Comparison of ENCODE assay signal across 9 cellular contexts in genomic region chr18:44130365-44130942, GRCh38.
DNase-seq lines count a peak whose midpoint lies in the region; ATAC-seq and TF ChIP-seq lines count a peak whose summit lies in the region.
"Had no signal": no experiment of that assay in that cellular context is flagged by ENCODE, and none has a peak within 500 bp of the region (broad histone marks: within the 10 kb centered on the region; RNA-seq: fewer than 3 reads in every experiment).

No MANE protein-coding gene starts in this region.

- no peaks in the 10 kb centered on the region for H3K36me3 Mint-ChIP-seq in activated CD4-positive, alpha-beta T cell treated with anti-CD3 and anti-CD28 coated beads for 36 hours (ENCODE audit: low read depth)
- no peaks in the 10 kb centered on the region for H3K36me3 Mint-ChIP-seq in neural crest cell (ENCODE audit: low read depth)
- H3K36me3 Mint-ChIP-seq: activated naive CD4-positive, alpha-beta T cell treated with anti-CD3 and anti-CD28 coated beads, Interleukin-2, amount 50 U/mL, for 24 hours had no signal

- ATAC-seq in activated CD4-positive, alpha-beta T cell treated with anti-CD3 and anti-CD28 coated beads for 36 hours, result no peak
- ATAC-seq in HG02610 (IDR thresholded peaks at IDR 0.05; ENCODE audit: unreplicated experiment) (no peak), GM21576 (IDR thresholded peaks at IDR 0.05; ENCODE audit: unreplicated experiment) (no peak)

- H3K4me1 Mint-ChIP-seq in activated CD4-positive, alpha-beta T cell treated with anti-CD3 and anti-CD28 coated beads for 36 hours, result no peaks in the 10 kb centered on the region
- peaks cover 3% of the 10 kb centered on the region for H3K4me1 Mint-ChIP-seq in neural crest cell
- H3K4me1 Mint-ChIP-seq: activated naive CD4-positive, alpha-beta T cell treated with anti-CD3 and anti-CD28 coated beads, Interleukin-2, amount 50 U/mL, for 24 hours had no signal

- POLR2A ChIA-PET in activated CD4-positive, alpha-beta T cell treated with anti-CD3 and anti-CD28 coated beads for 36 hours (lab: Charles Lee), result no interaction called here

- DNase-seq in activated CD4-positive, alpha-beta T cell treated with anti-CD3 and anti-CD28 coated beads for 36 hours, result peak; percentile 14
- DNase-seq in activated CD4-positive, alpha-beta T cell treated with anti-CD3 and anti-CD28 coated beads for 4 hours, result no peak
- peak; percentile 6 for DNase-seq in HuH-7 (ENCODE audit: low spot score)
- peak; percentile 57 for DNase-seq in OCI-M1 (lab: John Stamatoyannopoulos, UW)
- DNase-seq in erythroblast (lab: John Stamatoyannopoulos, UW), result peak; percentile 33 to 60
- peak; percentile 34 for DNase-seq in neural crest cell (ENCODE audit: low read depth, low spot score)

- peaks cover 3% of the 10 kb centered on the region for H3K9me3 Mint-ChIP-seq in activated CD4-positive, alpha-beta T cell treated with anti-CD3 and anti-CD28 coated beads for 36 hours (ENCODE audit: low read depth)
- no peaks in the 10 kb centered on the region for H3K9me3 Mint-ChIP-seq in neural crest cell

- no peak for TF ChIP-seq POLR2A in erythroblast (IDR thresholded peaks at IDR 0.05; ENCODE audit: low read length)

- H3K4me3 Mint-ChIP-seq in activated CD4-positive, alpha-beta T cell treated with anti-CD3 and anti-CD28 coated beads for 36 hours, result no peak overlapping the region
- no peak overlapping the region for H3K4me3 Mint-ChIP-seq in neural crest cell
- H3K4me3 Mint-ChIP-seq: activated naive CD4-positive, alpha-beta T cell treated with anti-CD3 and anti-CD28 coated beads, Interleukin-2, amount 50 U/mL, for 24 hours had no signal

- peak; percentile 82 for TF ChIP-seq CTCF in neural crest cell (conservative IDR thresholded peaks at IDR 0.05)

- no peak overlapping the region for H3K27ac Mint-ChIP-seq in activated CD4-positive, alpha-beta T cell treated with anti-CD3 and anti-CD28 coated beads for 36 hours
- H3K27ac Mint-ChIP-seq in neural crest cell (ENCODE audit: unreplicated experiment), result no peak overlapping the region
- H3K27ac Mint-ChIP-seq: activated naive CD4-positive, alpha-beta T cell treated with anti-CD3 and anti-CD28 coated beads, Interleukin-2, amount 50 U/mL, for 24 hours had no signal

- intact Hi-C loops in activated CD4-positive, alpha-beta T cell treated with anti-CD3 and anti-CD28 coated beads for 36 hours (cut with DNase I, micrococcal nuclease), result loop anchor here (1.0 to 5.0 kb wide), 3 partner anchors 1082 to 1252 kb away; no protein-coding TSS in a partner anchor

- CTCF ChIA-PET in activated CD4-positive, alpha-beta T cell treated with anti-CD3 and anti-CD28 coated beads for 36 hours (lab: Charles Lee), result interaction anchor here (0.7 to 1.6 kb wide), 3 partner anchors 12 to 277 kb away, joined by 3 read pairs; no protein-coding TSS in a partner anchor

- peaks cover 2% of the 10 kb centered on the region for H3K27me3 Mint-ChIP-seq in activated CD4-positive, alpha-beta T cell treated with anti-CD3 and anti-CD28 coated beads for 36 hours
- no peaks in the 10 kb centered on the region for H3K27me3 Mint-ChIP-seq in neural crest cell (ENCODE audit: low read depth)
- H3K27me3 Mint-ChIP-seq: activated naive CD4-positive, alpha-beta T cell treated with anti-CD3 and anti-CD28 coated beads, Interleukin-2, amount 50 U/mL, for 24 hours had no signal

Comparison
In these comparisons a context has a peak if more than half of its experiments do, and no peak if none do; other contexts are left out.
1. DNase-seq: peak in activated CD4-positive, alpha-beta T cell treated with anti-CD3 and anti-CD28 coated beads for 36 hours (single experiment), HuH-7 (single experiment), OCI-M1 (single experiment), erythroblast (2 of 2) and neural crest cell (single experiment); none in activated CD4-positive, alpha-beta T cell treated with anti-CD3 and anti-CD28 coated beads for 4 hours (0 of 2).